9 cellular contexts compared by ENCODE assay signal in the genomic region with DNA sequence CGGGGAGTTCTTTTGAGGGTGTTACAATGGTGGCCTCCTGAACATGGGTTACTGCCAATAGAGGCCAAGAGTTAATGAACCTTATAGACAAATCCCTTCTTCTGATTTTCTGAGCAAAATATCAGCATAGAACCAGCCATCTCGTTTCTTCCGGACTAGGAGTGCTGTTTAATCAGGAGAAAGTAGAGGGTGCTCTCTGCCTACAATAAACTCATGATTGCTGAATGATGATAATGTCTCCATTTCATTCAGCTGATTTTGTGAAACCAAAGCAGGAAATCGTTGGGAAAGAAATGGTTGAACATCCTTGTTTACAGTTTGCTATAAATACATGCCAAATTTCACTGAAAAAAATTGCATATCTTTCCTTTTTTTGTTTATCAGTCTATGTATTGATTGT.
DNase-seq lines count a peak whose midpoint lies in the region; ATAC-seq, FAIRE-seq and TF ChIP-seq lines count a peak whose summit lies in the region.
"Had no signal": no experiment of that assay in that cellular context is flagged by ENCODE, and none has a peak within 500 bp of the region (broad histone marks: within the 10 kb centered on the region; RNA-seq: fewer than 3 reads in every experiment).

No MANE protein-coding gene starts in this region.

- DNase-seq in GM23338 (ENCODE audit: low spot score) (peak; percentile 21), iPS DF 4.7 (ENCODE audit: extremely low read depth, low spot score) (peak; percentile 9), SKM-1 treated with dmso at 0.1 percent for 144 hours (lab: John Stamatoyannopoulos, UW; ENCODE audit: unreplicated experiment) (no peak), RCC 7860 (ENCODE audit: low spot score) (no peak)
- DNase-seq in stimulated activated naive B cell treated with anti-CD40 and anti-IgM and Interleukin-4, amounts not matched to agents 10 μg/mL and 1 μg/mL and 100 μg/mL, for 72 hours, result no peak
- DNase-seq in stimulated activated CD4-positive, alpha-beta T cell treated with anti-CD3 and anti-CD28 coated beads, Interleukin-2, amount 100 ng/mL, for 24 hours, result no peak
- DNase-seq: trophoblast cell had no signal

- no peak overlapping the region for H3K4me3 ChIP-seq in ACC112 (ENCODE audit: low read depth, low read length)
- H3K4me3 ChIP-seq in GM23338, result no peak overlapping the region

- no peaks in the 10 kb centered on the region for H3F3A ChIP-seq in GM23338 (replicated peaks; ENCODE audit: low read depth)

- H4K20me1 ChIP-seq in GM23338 (replicated peaks; ENCODE audit: insufficient read depth), result no peaks in the 10 kb centered on the region

- H3K4me3 Mint-ChIP-seq in GM23338, result no peak overlapping the region
- no peak overlapping the region for H3K4me3 Mint-ChIP-seq in stimulated activated naive B cell treated with anti-CD40 and anti-IgM and Interleukin-4, amounts not matched to agents 10 μg/mL and 1 μg/mL and 100 μg/mL, for 72 hours

- H3K27ac ChIP-seq in ACC112 (ENCODE audit: low read depth, low read length) (no peak overlapping the region), GM23338 (ENCODE audit: low read depth) (no peak overlapping the region), VCaP (no peak overlapping the region)

- no peaks in the 10 kb centered on the region for H3K79me2 ChIP-seq in ACC112 (ENCODE audit: control insufficient read depth, insufficient read depth, low read length, unreplicated experiment)
- no peaks in the 10 kb centered on the region for H3K79me2 ChIP-seq in GM23338 (replicated peaks; ENCODE audit: insufficient read depth)

- no peak for FAIRE-seq in RCC 7860 (lab: Jason Lieb, UNC)

- peaks cover 4% of the 10 kb centered on the region for H3K27me3 Mint-ChIP-seq in GM23338 (ENCODE audit: insufficient read depth, low read depth, poor library complexity)
- H3K27me3 Mint-ChIP-seq in stimulated activated naive B cell treated with anti-CD40 and anti-IgM and Interleukin-4, amounts not matched to agents 10 μg/mL and 1 μg/mL and 100 μg/mL, for 72 hours, result no peaks in the 10 kb centered on the region

- no peaks in the 10 kb centered on the region for H3K9me3 Mint-ChIP-seq in GM23338
- peaks cover 0 to 3% of the 10 kb centered on the region in 2 donors for H3K9me3 Mint-ChIP-seq in stimulated activated naive B cell treated with anti-CD40 and anti-IgM and Interleukin-4, amounts not matched to agents 10 μg/mL and 1 μg/mL and 100 μg/mL, for 72 hours

- peak; percentile 43; the same call in 1 of the 3 replicates for ATAC-seq in GM23338
- ATAC-seq in stimulated activated naive B cell treated with anti-CD40 and anti-IgM and Interleukin-4, amounts not matched to agents 10 μg/mL and 1 μg/mL and 100 μg/mL, for 72 hours (replicated peaks), result no peak

- no peaks in the 10 kb centered on the region for H3K9me2 ChIP-seq in GM23338 (ENCODE audit: insufficient read depth)

- no peaks in the 10 kb centered on the region for H3K27me3 ChIP-seq in ACC112 (ENCODE audit: insufficient read depth, low read length)
- no peaks in the 10 kb centered on the region for H3K27me3 ChIP-seq in GM23338 (ENCODE audit: insufficient read depth)

- TF ChIP-seq CTCF in GM23338 (conservative IDR thresholded peaks at IDR 0.05; ENCODE audit: low read depth in 2 of 2) (peak; percentile 52 to 64), VCaP (conservative IDR thresholded peaks at IDR 0.05) (peak; percentile 42)

- no peak overlapping the region for H3K4me2 ChIP-seq in GM23338

- no peak overlapping the region for H3K27ac Mint-ChIP-seq in GM23338
- no peak overlapping the region for H3K27ac Mint-ChIP-seq in stimulated activated naive B cell treated with anti-CD40 and anti-IgM and Interleukin-4, amounts not matched to agents 10 μg/mL and 1 μg/mL and 100 μg/mL, for 72 hours

- no peaks in the 10 kb centered on the region for H3K36me3 Mint-ChIP-seq in GM23338 (ENCODE audit: low read depth)
- H3K36me3 Mint-ChIP-seq in stimulated activated naive B cell treated with anti-CD40 and anti-IgM and Interleukin-4, amounts not matched to agents 10 μg/mL and 1 μg/mL and 100 μg/mL, for 72 hours, result no peaks in the 10 kb centered on the region

- H3K4me1 Mint-ChIP-seq in GM23338, result peaks cover 6% of the 10 kb centered on the region; the same call in 1 of the 3 replicates
- H3K4me1 Mint-ChIP-seq in stimulated activated naive B cell treated with anti-CD40 and anti-IgM and Interleukin-4, amounts not matched to agents 10 μg/mL and 1 μg/mL and 100 μg/mL, for 72 hours, result no peaks in the 10 kb centered on the region

- H3K4me1 ChIP-seq in ACC112 (ENCODE audit: control insufficient read depth, insufficient read depth, low read length, unreplicated experiment), result peaks cover 32% of the 10 kb centered on the region
- no peaks in the 10 kb centered on the region for H3K4me1 ChIP-seq in GM23338 (ENCODE audit: insufficient read depth)

- no peaks in the 10 kb centered on the region for H3K36me3 ChIP-seq in ACC112 (ENCODE audit: insufficient read depth, low read length)
- no peaks in the 10 kb centered on the region for H3K36me3 ChIP-seq in GM23338 (ENCODE audit: insufficient read depth)

- H2AFZ ChIP-seq in ACC112 (ENCODE audit: low read length, unreplicated experiment), result peak overlapping the region; percentile 60
- H2AFZ ChIP-seq in GM23338, result peak overlapping the region; percentile 57; the same call in 1 of the 2 replicates

TF ChIP-seq in GM23338, 12 proteins besides CTCF, POLR2A, EP300 and RAD21:
- TF ChIP-seq ZNF331 (CRISPR knock-in tag; IDR thresholded peaks at IDR 0.05; ENCODE audit: low read depth), result no peak

Comparison
In these comparisons a context has a peak if more than half of its experiments do, and no peak if none do; other contexts are left out.
1. DNase-seq: peak in GM23338 (single experiment) and iPS DF 4.7 (single experiment); none in SKM-1 treated with dmso at 0.1 percent for 144 hours (single experiment), stimulated activated naive B cell treated with anti-CD40 and anti-IgM and Interleukin-4, amounts not matched to agents 10 μg/mL and 1 μg/mL and 100 μg/mL, for 72 hours (single experiment), RCC 7860 (single experiment) and stimulated activated CD4-positive, alpha-beta T cell treated with anti-CD3 and anti-CD28 coated beads, Interleukin-2, amount 100 ng/mL, for 24 hours (0 of 2).